Comparison of ENCODE assay signal across 19 cellular contexts in genomic region chr1:35605071-35605881, GRCh38. TPM values are rescaled to one million over a fixed set of nuclear protein-coding genes. Genes with fewer than 3 reads are reported as not detected.
A peak's percentile ranks its signal among the peaks of the same experiment; 100 is the strongest.
DNase-seq lines count a peak whose midpoint lies in the region; ATAC-seq and TF ChIP-seq lines count a peak whose summit lies in the region.
"Had no signal": no experiment of that assay in that cellular context is flagged by ENCODE, and none has a peak within 500 bp of the region (broad histone marks: within the 10 kb centered on the region; RNA-seq: fewer than 3 reads in every experiment).

No MANE protein-coding gene starts in this region.

- H2AK5ac ChIP-seq in mesenchymal stem cell (ENCODE audit: low read length, severe bottlenecking): peak overlapping the region; percentile 27

- TF ChIP-seq POLR2A in upper lobe of left lung (IDR thresholded peaks at IDR 0.05) (no peak), lower leg skin (IDR thresholded peaks at IDR 0.05) (no peak)

- WGBS in mesenchymal stem cell: 87% methylated on average over 6 of the region's 6 CpGs
- 70% methylated on average over 6 of the region's 6 CpGs for WGBS in aorta, 2 donors
- WGBS in upper lobe of left lung, 2 donors: 89 to 94% methylated on average over 6 of the region's 6 CpGs
- WGBS in lower leg skin, 2 donors: 82% methylated on average over 6 of the region's 6 CpGs

- H2BK15ac ChIP-seq in mesenchymal stem cell (ENCODE audit: low read depth, poor library complexity, severe bottlenecking): no peak overlapping the region

- no peak for TF ChIP-seq EP300 in upper lobe of left lung (IDR thresholded peaks at IDR 0.05)

- POLR2A ChIA-PET in AG04450 (lab: Yijun Ruan, JAX): no interaction called here

- no peak overlapping the region for H3K18ac ChIP-seq in mesenchymal stem cell (ENCODE audit: low read depth in 1 of 2, low read length in 2 of 2)

- no peaks in the 10 kb centered on the region for H3K9me3 ChIP-seq in AG04450 (ENCODE audit: control insufficient read depth, insufficient read depth, low read length)
- H3K9me3 ChIP-seq in mesenchymal stem cell (ENCODE audit: control insufficient read depth, low read length): no peaks in the 10 kb centered on the region
- no peaks in the 10 kb centered on the region for H3K9me3 ChIP-seq in aorta (ENCODE audit: control insufficient read depth, low read length)
- H3K9me3 ChIP-seq in upper lobe of left lung: no peaks in the 10 kb centered on the region
- H3K9me3 ChIP-seq: body of pancreas, colonic mucosa, gastrocnemius medialis, suprapubic skin had no signal

- H3K14ac ChIP-seq in mesenchymal stem cell (ENCODE audit: low read length in 2 of 2): no peak overlapping the region

- H3K27me3 ChIP-seq in AG04450 (ENCODE audit: control insufficient read depth, insufficient read depth, low read length) (no peaks in the 10 kb centered on the region), mesenchymal stem cell (ENCODE audit: control insufficient read depth in 1 of 2, insufficient read depth in 1 of 2, low read length in 2 of 2) (no peaks in the 10 kb centered on the region), aorta (ENCODE audit: control insufficient read depth in 1 of 2, insufficient read depth in 2 of 2, low read length in 1 of 2) (no peaks in the 10 kb centered on the region), upper lobe of left lung (no peaks in the 10 kb centered on the region)
- H3K27me3 ChIP-seq: body of pancreas, colonic mucosa, gastrocnemius medialis, suprapubic skin had no signal

- peaks cover 34% of the 10 kb centered on the region for H3K79me1 ChIP-seq in mesenchymal stem cell (replicated peaks; ENCODE audit: low read length, poor library complexity, severe bottlenecking)

- no peak overlapping the region for H4K8ac ChIP-seq in mesenchymal stem cell (ENCODE audit: low read length)

- H3K27me3 Mint-ChIP-seq in HFFc6 (ENCODE audit: insufficient read depth): no peaks in the 10 kb centered on the region; the same call in 1 of the 2 replicates
- H3K27me3 Mint-ChIP-seq: activated CD4-positive, alpha-beta T cell treated with anti-CD3 and anti-CD28 coated beads, Interleukin-2, amount 10 ng/mL, durations not matched to agents 24 days and 14 days had no signal

- peak overlapping the region; percentile 66 for H3K4me3 Mint-ChIP-seq in HFFc6
- H3K4me3 Mint-ChIP-seq: activated CD4-positive, alpha-beta T cell treated with anti-CD3 and anti-CD28 coated beads, Interleukin-2, amount 10 ng/mL, durations not matched to agents 24 days and 14 days had no signal

- H3K9ac ChIP-seq in mesenchymal stem cell (ENCODE audit: low read length): no peak overlapping the region

- intact Hi-C loops in aorta (cut with DNase I): no loop called here
- intact Hi-C loops in lower leg skin (cut with DNase I; ENCODE audit: low total_unique reads): no loop called here

- peaks cover 50% of the 10 kb centered on the region for H3K4me1 Mint-ChIP-seq in HFFc6 (ENCODE audit: low read depth)

- no peak overlapping the region for H2BK120ac ChIP-seq in mesenchymal stem cell (ENCODE audit: low read depth, low read length)

- no peak overlapping the region for H3K4me3 ChIP-seq in AG04450 (ENCODE audit: low read depth, low read length)
- H3K4me3 ChIP-seq in astrocyte of the cerebellum (ENCODE audit: low read depth, low read length): peak overlapping the region; percentile 0
- no peak overlapping the region for H3K4me3 ChIP-seq in mesenchymal stem cell (ENCODE audit: insufficient read depth in 1 of 2, low read depth in 1 of 2, low read length in 2 of 2)
- H3K4me3 ChIP-seq in aorta (ENCODE audit: low read length in 2 of 2): no peak overlapping the region
- H3K4me3 ChIP-seq in upper lobe of left lung: no peak overlapping the region
- H3K4me3 ChIP-seq in lower leg skin (ENCODE audit: low read depth, poor library complexity, severe bottlenecking): no peak overlapping the region
- H3K4me3 ChIP-seq: body of pancreas, colonic mucosa, gastrocnemius medialis, K562, suprapubic skin had no signal

- H3K4me1 ChIP-seq in mesenchymal stem cell (ENCODE audit: control insufficient read depth, insufficient read depth, low read depth, low read length) (peaks cover 6% of the 10 kb centered on the region), aorta (ENCODE audit: control insufficient read depth in 1 of 2, insufficient read depth in 2 of 2, low read length in 2 of 2) (no peaks in the 10 kb centered on the region), upper lobe of left lung (no peaks in the 10 kb centered on the region)
- H3K4me1 ChIP-seq: body of pancreas, colonic mucosa, gastrocnemius medialis, suprapubic skin had no signal

- peak overlapping the region; percentile 11 for H3K27ac ChIP-seq in AG04450 (ENCODE audit: low read depth, low read length)
- H3K27ac ChIP-seq in mesenchymal stem cell (ENCODE audit: low read length, poor library complexity, severe bottlenecking): peak overlapping the region; percentile 28
- H3K27ac ChIP-seq in aorta (ENCODE audit: low read depth in 1 of 2, low read length in 2 of 2): no peak overlapping the region
- H3K27ac ChIP-seq in upper lobe of left lung: no peak overlapping the region
- H3K27ac ChIP-seq: body of pancreas, C4-2B, colonic mucosa, gastrocnemius medialis, suprapubic skin had no signal

- no peak overlapping the region for H2AFZ ChIP-seq in mesenchymal stem cell (ENCODE audit: low read depth, low read length)

- peak overlapping the region; percentile 84 for H3K27ac Mint-ChIP-seq in HFFc6
- H3K27ac Mint-ChIP-seq: activated CD4-positive, alpha-beta T cell treated with anti-CD3 and anti-CD28 coated beads, Interleukin-2, amount 10 ng/mL, durations not matched to agents 24 days and 14 days had no signal

- no peak overlapping the region for H3K23ac ChIP-seq in mesenchymal stem cell (ENCODE audit: low read length in 2 of 2)

- H3K36me3 Mint-ChIP-seq in HFFc6 (ENCODE audit: low read depth): peaks cover 43% of the 10 kb centered on the region

- no peak overlapping the region for H3K4me2 ChIP-seq in mesenchymal stem cell (ENCODE audit: low read length, poor library complexity, severe bottlenecking)

- H3K36me3 ChIP-seq in mesenchymal stem cell (ENCODE audit: control insufficient read depth in 1 of 2, insufficient read depth in 2 of 2, low read depth in 1 of 2, low read length in 2 of 2): peaks cover 39 to 94% of the 10 kb centered on the region in 2 experiments
- peaks cover 11 to 20% of the 10 kb centered on the region in 2 donors for H3K36me3 ChIP-seq in aorta (ENCODE audit: control insufficient read depth in 1 of 2, insufficient read depth in 2 of 2, low read length in 1 of 2)
- H3K36me3 ChIP-seq in upper lobe of left lung: peaks cover 3 to 83% (median 63%) of the 10 kb centered on the region in 4 donors
- H3K36me3 ChIP-seq: colonic mucosa had no signal

- CTCF ChIA-PET in AG04450 (lab: Charles Lee): interaction anchor here (1.7 to 2.6 kb wide), 3 partner anchors 36 to 122 kb away, joined by 5 to 11 read pairs (median 8); no protein-coding TSS in a partner anchor

- no peak overlapping the region for H2BK5ac ChIP-seq in mesenchymal stem cell (ENCODE audit: low read depth, low read length, poor library complexity, severe bottlenecking)

- in situ Hi-C loops in astrocyte of the cerebellum (cut with HindIII; ENCODE audit: low sequenced_read_pairs): no loop called here

- DNase-seq in AG04450 (ENCODE audit: low read depth, low spot score) (no peak), HFFc6 (peak; percentile 15), astrocyte of the cerebellum (ENCODE audit: low read depth) (peak; percentile 55), mesenchymal stem cell (no peak), aorta (no peak), upper lobe of left lung (no peak), lower leg skin (ENCODE audit: low spot score in 2 of 2) (no peak)
- no peak for DNase-seq in activated CD8-positive, alpha-beta memory T cell treated with anti-CD3 and anti-CD28 coated beads, Interleukin-2, amount 50 U/mL, for 4 hours
- DNase-seq: activated CD4-positive, alpha-beta T cell treated with anti-CD3 and anti-CD28 coated beads, Interleukin-2, amount 10 ng/mL, durations not matched to agents 24 days and 14 days; activated gamma-delta T cell treated with Interleukin-2 at 50 U/mL for 16 hours; body of pancreas; colonic mucosa; DMS53; gastrocnemius medialis; NCI-H2081; stimulated activated CD4-positive, alpha-beta T cell treated with anti-CD3 and anti-CD28 coated beads, Interleukin-12 subunit alpha, Interleukin-12 subunit beta, amount 100 ng/mL, for 4 hours had no signal

- H2BK12ac ChIP-seq in mesenchymal stem cell (ENCODE audit: low read length in 2 of 2): no peak overlapping the region

- no peak overlapping the region for H4K91ac ChIP-seq in mesenchymal stem cell (ENCODE audit: low read length)

- TF ChIP-seq CTCF in AG04450 (IDR thresholded peaks at IDR 0.05; ENCODE audit: low read depth, low read length): no peak
- no peak for TF ChIP-seq CTCF in HFFc6 (IDR thresholded peaks at IDR 0.05)
- TF ChIP-seq CTCF in astrocyte of the cerebellum (IDR thresholded peaks at IDR 0.05; ENCODE audit: low read depth, low read length, missing control alignments): no peak
- no peak for TF ChIP-seq CTCF in upper lobe of left lung (IDR thresholded peaks at IDR 0.05)
- TF ChIP-seq CTCF in lower leg skin (IDR thresholded peaks at IDR 0.05): no peak

- ATAC-seq in aorta (ENCODE audit: low FRiP score) (no peak), upper lobe of left lung (ENCODE audit: low FRiP score in 2 of 2) (no peak)
- ATAC-seq: body of pancreas, gastrocnemius medialis, K562 had no signal

- H3K4ac ChIP-seq in mesenchymal stem cell (ENCODE audit: low read depth in 1 of 2, low read length in 2 of 2): no peak overlapping the region

- peaks cover 3% of the 10 kb centered on the region; the same call in 1 of the 2 replicates for H3K9me3 Mint-ChIP-seq in HFFc6
- H3K9me3 Mint-ChIP-seq: activated CD4-positive, alpha-beta T cell treated with anti-CD3 and anti-CD28 coated beads, Interleukin-2, amount 10 ng/mL, durations not matched to agents 24 days and 14 days had no signal

RNA-seq across cellular contexts. Expression of gene TFAP2E, which starts 32.2 kb away (rescaled TPM):
- polyA plus RNA-seq in AG04450 (2011; rRNA removed): 0.05 and 0.06 TPM in 2 replicates
- not detected in 2 replicates for polyA minus RNA-seq in AG04450 (2011; rRNA and poly(A)+ RNA removed)
- total RNA-seq in HFFc6 (2021; fragmentation: NEBNext Ultra II Directional; extraction: Animal tissue kit (Norgen Biotek cat#: 25700)): under 1 TPM; 0.11 to 0.21 (median 0.13) TPM
- polyA plus RNA-seq in mesenchymal stem cell (2013, experiment 1 of 2): 0.11 TPM
- 0.10 TPM for polyA plus RNA-seq in mesenchymal stem cell (2013, experiment 2 of 2)
- 1 to 10 TPM in 1 of 2 donors, under 1 TPM in 1; 0.71 to 1.0 TPM for total RNA-seq in aorta
- polyA plus RNA-seq in aorta: 1 to 10 TPM in 1 of 2 donors, not detected in 1; 1.1 TPM
- total RNA-seq in upper lobe of left lung: 1 to 10 TPM; 1.1 to 7.3 (median 2.0) TPM
- total RNA-seq in lower leg skin: 1 to 10 TPM; 4.2 to 5.7 (median 4.8) TPM
- total RNA-seq: body of pancreas, gastrocnemius medialis had no signal

RNA-seq across cellular contexts. Expression of gene PSMB2, which starts 36.0 kb away (rescaled TPM):
- 97.8 and 99.1 TPM in 2 replicates for polyA plus RNA-seq in AG04450 (2011; rRNA removed)
- polyA minus RNA-seq in AG04450 (2011; rRNA and poly(A)+ RNA removed): 70.8 and 80.6 TPM in 2 replicates
- total RNA-seq in HFFc6 (2021; fragmentation: NEBNext Ultra II Directional; extraction: Animal tissue kit (Norgen Biotek cat#: 25700)): 100 to 1,000 TPM in 3 of 6 experiments, 10 to 100 TPM in 3; 80.8 to 117 (median 98.1) TPM
- polyA plus RNA-seq in mesenchymal stem cell (2013, experiment 1 of 2): 169 TPM
- polyA plus RNA-seq in mesenchymal stem cell (2013, experiment 2 of 2): 180 TPM
- 10 to 100 TPM; 35.9 to 36.2 TPM for total RNA-seq in aorta
- polyA plus RNA-seq in aorta: 10 to 100 TPM; 27.7 to 38.3 TPM
- 10 to 100 TPM; 17.8 to 45.6 (median 38.7) TPM for total RNA-seq in upper lobe of left lung
- total RNA-seq in lower leg skin: 10 to 100 TPM; 40.4 to 48.6 (median 41.5) TPM

RNA-seq across cellular contexts. Expression of gene NCDN, which starts 47.7 kb away (rescaled TPM):
- 16.7 and 22.6 TPM in 2 replicates for polyA plus RNA-seq in AG04450 (2011; rRNA removed)
- polyA minus RNA-seq in AG04450 (2011; rRNA and poly(A)+ RNA removed): 18.3 and 26.8 TPM in 2 replicates
- 10 to 100 TPM; 43.4 to 63.2 (median 49.0) TPM for total RNA-seq in HFFc6 (2021; fragmentation: NEBNext Ultra II Directional; extraction: Animal tissue kit (Norgen Biotek cat#: 25700))
- 19.5 TPM for polyA plus RNA-seq in mesenchymal stem cell (2013, experiment 1 of 2)
- 20.1 TPM for polyA plus RNA-seq in mesenchymal stem cell (2013, experiment 2 of 2)
- 10 to 100 TPM; 20.4 to 21.7 TPM for total RNA-seq in aorta
- polyA plus RNA-seq in aorta: 10 to 100 TPM in 1 of 2 donors, 1 to 10 TPM in 1; 4.3 to 10.8 TPM
- total RNA-seq in upper lobe of left lung: 10 to 100 TPM; 12.6 to 34.2 (median 21.5) TPM
- 10 to 100 TPM; 13.7 to 18.4 (median 16.1) TPM for total RNA-seq in lower leg skin

RNA-seq across cellular contexts. Expression of gene KIAA0319L, which starts 48.1 kb away (rescaled TPM):
- polyA plus RNA-seq in AG04450 (2011; rRNA removed) (53.2 and 69.5 TPM in 2 replicates), aorta (10 to 100 TPM in 1 of 2 donors, 1 to 10 TPM in 1; 8.3 to 29.1 TPM)
- 62.4 and 63.7 TPM in 2 replicates for polyA minus RNA-seq in AG04450 (2011; rRNA and poly(A)+ RNA removed)
- total RNA-seq in HFFc6 (2021; fragmentation: NEBNext Ultra II Directional; extraction: Animal tissue kit (Norgen Biotek cat#: 25700)): 10 to 100 TPM; 30.5 to 39.0 (median 31.8) TPM
- 37.8 TPM for polyA plus RNA-seq in mesenchymal stem cell (2013, experiment 1 of 2)
- polyA plus RNA-seq in mesenchymal stem cell (2013, experiment 2 of 2): 37.6 TPM
- total RNA-seq in aorta (10 to 100 TPM; 46.0 to 58.6 TPM), upper lobe of left lung (100 to 1,000 TPM in 4 of 6 donors, 10 to 100 TPM in 2; 68.1 to 140 (median 107) TPM), lower leg skin (10 to 100 TPM; 33.4 to 60.9 (median 44.9) TPM)

Comparison
In these comparisons a context has a peak if more than half of its experiments do, and no peak if none do; other contexts are left out.
1. DNase-seq: peak in HFFc6 (single experiment) and astrocyte of the cerebellum (single experiment); none in AG04450 (single experiment), mesenchymal stem cell (single experiment), aorta (0 of 2), upper lobe of left lung (0 of 2), lower leg skin (0 of 2) and activated CD8-positive, alpha-beta memory T cell treated with anti-CD3 and anti-CD28 coated beads, Interleukin-2, amount 50 U/mL, for 4 hours (single experiment).
2. H3K27ac ChIP-seq: peak in AG04450 (single experiment) and mesenchymal stem cell (single experiment); none in aorta (0 of 2) and upper lobe of left lung (0 of 4).